15 cellular contexts compared by ENCODE assay signal in the genomic region with DNA sequence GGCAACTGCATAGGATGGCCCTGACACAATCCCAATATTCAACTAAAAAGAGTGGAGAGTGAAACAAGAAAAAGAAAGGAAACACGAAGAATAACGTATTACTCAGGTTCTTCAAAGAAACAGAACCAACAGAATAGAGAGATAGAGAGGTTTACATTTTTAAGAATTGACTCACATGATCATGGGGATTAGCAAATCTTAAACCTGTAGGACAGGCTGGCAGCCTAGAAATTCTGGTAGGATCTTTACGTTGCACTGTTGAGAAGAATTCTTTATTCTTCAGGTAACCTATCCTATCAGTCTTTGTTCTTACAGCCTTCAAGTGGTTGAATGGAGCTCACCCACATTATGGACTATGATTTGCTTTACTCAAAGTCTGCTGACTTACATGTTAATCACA.
DNase-seq lines count a peak whose midpoint lies in the region; ATAC-seq and TF ChIP-seq lines count a peak whose summit lies in the region.
"Had no signal": no experiment of that assay in that cellular context is flagged by ENCODE, and none has a peak within 500 bp of the region (broad histone marks: within the 10 kb centered on the region; RNA-seq: fewer than 3 reads in every experiment).

No MANE protein-coding gene starts in this region.

- no peaks in the 10 kb centered on the region for H3K27me3 ChIP-seq in RWPE2 (ENCODE audit: insufficient read depth, poor library complexity, severe bottlenecking)
- no peaks in the 10 kb centered on the region for H3K27me3 ChIP-seq in brain microvascular endothelial cell (replicated peaks)
- H3K27me3 ChIP-seq: BE2C had no signal

- TF ChIP-seq CTCF in HFFc6 (IDR thresholded peaks at IDR 0.05) (no peak), RWPE2 (IDR thresholded peaks at IDR 0.05; ENCODE audit: poor library complexity, severe bottlenecking) (no peak), brain microvascular endothelial cell (IDR thresholded peaks at IDR 0.05; ENCODE audit: low read depth, low read length, missing control alignments) (no peak)

- no peaks in the 10 kb centered on the region for H3K36me3 Mint-ChIP-seq in HFFc6 (ENCODE audit: low read depth)
- H3K36me3 Mint-ChIP-seq: CD4-positive, alpha-beta memory T cell had no signal

- no peaks in the 10 kb centered on the region for H3K9me3 Mint-ChIP-seq in HFFc6

- peaks cover 18% of the 10 kb centered on the region; the same call in 1 of the 2 replicates for H3K4me1 Mint-ChIP-seq in HFFc6 (ENCODE audit: low read depth)
- H3K4me1 Mint-ChIP-seq: CD4-positive, alpha-beta memory T cell had no signal

- no peaks in the 10 kb centered on the region for H3K4me1 ChIP-seq in RWPE2 (ENCODE audit: insufficient read depth, poor library complexity, severe bottlenecking)
- H3K4me1 ChIP-seq: A549, BE2C had no signal

- no peak for DNase-seq in HFFc6
- DNase-seq in RWPE2 (ENCODE audit: low spot score), result no peak
- DNase-seq in mesenteric fat pad (ENCODE audit: low spot score), result no peak
- DNase-seq in stimulated activated naive CD4-positive, alpha-beta T cell (lab: John Stamatoyannopoulos, UW), result no peak
- DNase-seq in brain microvascular endothelial cell, result no peak
- no peak for DNase-seq in inferior parietal cortex (ENCODE audit: extremely low spot score)
- DNase-seq: BE2C; CD4-positive, alpha-beta memory T cell; GOT3 had no signal

- no peak overlapping the region for H3K27ac Mint-ChIP-seq in HFFc6
- H3K27ac Mint-ChIP-seq: CD4-positive, alpha-beta memory T cell had no signal

- H3K36me3 ChIP-seq in RWPE2 (ENCODE audit: low read depth) (no peaks in the 10 kb centered on the region), brain microvascular endothelial cell (replicated peaks) (no peaks in the 10 kb centered on the region)
- H3K36me3 ChIP-seq: BE2C had no signal

- H3K4me3 ChIP-seq in RWPE2 (ENCODE audit: severe bottlenecking), result no peak overlapping the region
- no peak overlapping the region for H3K4me3 ChIP-seq in brain microvascular endothelial cell (ENCODE audit: low read depth, low read length)
- H3K4me3 ChIP-seq: A549, GM12878, K562 had no signal

- H3K27me3 Mint-ChIP-seq in HFFc6 (ENCODE audit: insufficient read depth), result no peaks in the 10 kb centered on the region

- in situ Hi-C loops in brain microvascular endothelial cell (cut with HindIII; ENCODE audit: low pct_ligation_motif_present, low sequenced_read_pairs), result no loop called here

- 0 out of 3 replicates have a peak, but pooled peaks have one; percentile 45 for ATAC-seq in RWPE2 (ENCODE audit: low read depth)
- ATAC-seq in esophagus mucosa, result peak; percentile 88
- ATAC-seq: A549, GM12878, K562 had no signal

- H3K9me3 ChIP-seq in RWPE2 (ENCODE audit: severe bottlenecking), result no peaks in the 10 kb centered on the region
- H3K9me3 ChIP-seq: A549, BE2C had no signal

- H3K4me3 Mint-ChIP-seq in HFFc6, result peak overlapping the region; percentile 55; the same call in 1 of the 2 replicates
- H3K4me3 Mint-ChIP-seq: CD4-positive, alpha-beta memory T cell had no signal

- H3K27ac ChIP-seq in RWPE2 (ENCODE audit: poor library complexity, severe bottlenecking) (no peak overlapping the region), brain microvascular endothelial cell (no peak overlapping the region)
- H3K27ac ChIP-seq: A549, C4-2B, HL-60 had no signal
